In genomic region chr22:50628543-50629134, GRCh38 we compare ENCODE assay signal across 8 cellular contexts. TPM values are rescaled to one million over a fixed set of nuclear protein-coding genes. Genes with fewer than 3 reads are reported as not detected.
DNase-seq lines count a peak whose midpoint lies in the region; ATAC-seq and TF ChIP-seq lines count a peak whose summit lies in the region.

No MANE protein-coding gene starts in this region.

- peak overlapping the region; percentile 89 to 97 for H3K4me3 Mint-ChIP-seq in activated T-cell treated with anti-CD3 and anti-CD28 coated beads, Interleukin-2, amount 50 U/mL, for 72 hours

- TF ChIP-seq POLR2A in adrenal gland (IDR thresholded peaks at IDR 0.05) (no peak), upper lobe of left lung (IDR thresholded peaks at IDR 0.05) (no peak)

- peaks cover 0 to 2% of the 10 kb centered on the region in 2 donors for H3K36me3 Mint-ChIP-seq in activated T-cell treated with anti-CD3 and anti-CD28 coated beads, Interleukin-2, amount 50 U/mL, for 72 hours (ENCODE audit: insufficient read depth in 2 of 2)

- no peak for DNase-seq in activated T-cell treated with anti-CD3 and anti-CD28 coated beads, Interleukin-2, amount 50 U/mL, for 72 hours
- DNase-seq in activated T-cell treated with anti-CD3 and anti-CD28 coated beads, Interleukin-2, amount 50 U/mL, for 48 hours: no peak
- DNase-seq in adrenal gland (no peak), upper lobe of left lung (no peak), ecto neural progenitor cell (ENCODE audit: low spot score) (no peak), NAMALWA (ENCODE audit: low spot score) (no peak)

- no peaks in the 10 kb centered on the region for H3K27me3 ChIP-seq in adrenal gland
- no peaks in the 10 kb centered on the region for H3K27me3 ChIP-seq in liver (ENCODE audit: control insufficient read depth in 4 of 4, insufficient read depth in 4 of 4, low read length in 3 of 4)
- no peaks in the 10 kb centered on the region for H3K27me3 ChIP-seq in upper lobe of left lung

- no peaks in the 10 kb centered on the region for H3K27me3 Mint-ChIP-seq in activated T-cell treated with anti-CD3 and anti-CD28 coated beads, Interleukin-2, amount 50 U/mL, for 72 hours (ENCODE audit: low read depth)

- H3K27ac ChIP-seq in adrenal gland (peak overlapping the region in 3 of 5 donors; percentile 51 to 80 (median 69)), liver (ENCODE audit: low read depth in 1 of 2, low read length in 2 of 2) (peak overlapping the region; percentile 25 to 77), upper lobe of left lung (peak overlapping the region; percentile 77 to 90 (median 88))

- no peak for TF ChIP-seq EP300 in upper lobe of left lung (IDR thresholded peaks at IDR 0.05)

- 33 to 35% (median 33%) methylated on average over 14 to 16 of the region's 16 CpGs for WGBS in adrenal gland, 4 donors
- 37% methylated on average over 16 of the region's 16 CpGs for WGBS in liver
- 31 to 46% methylated on average over 10 to 16 of the region's 16 CpGs for WGBS in upper lobe of left lung, 2 donors

- peak overlapping the region; percentile 34 for H3K27ac Mint-ChIP-seq in activated T-cell treated with anti-CD3 and anti-CD28 coated beads, Interleukin-2, amount 50 U/mL, for 72 hours

- ATAC-seq in activated T-cell treated with anti-CD3 and anti-CD28 coated beads, Interleukin-2, amount 50 U/mL, for 72 hours (replicated peaks in 1 of 2): peak; percentile 6 to 10
- ATAC-seq in upper lobe of left lung (ENCODE audit: low FRiP score in 2 of 2): peak in 1 of 2 donors; percentile 2
- ATAC-seq in HG02610 (IDR thresholded peaks at IDR 0.05; ENCODE audit: unreplicated experiment): no peak

- H3K4me1 ChIP-seq in adrenal gland (replicated peaks in 1 of 2): peaks cover 9 to 14% of the 10 kb centered on the region in 2 donors
- peaks cover 6 to 35% (median 14%) of the 10 kb centered on the region in 4 donors for H3K4me1 ChIP-seq in liver (ENCODE audit: control insufficient read depth in 4 of 4, insufficient read depth in 4 of 4, low read length in 3 of 4)
- peaks cover 8 to 22% (median 17%) of the 10 kb centered on the region in 4 donors for H3K4me1 ChIP-seq in upper lobe of left lung

- H3K36me3 ChIP-seq in adrenal gland (replicated peaks in 1 of 2): no peaks in the 10 kb centered on the region
- H3K36me3 ChIP-seq in liver (ENCODE audit: control insufficient read depth in 4 of 4, insufficient read depth in 3 of 4, low read depth in 1 of 4, low read length in 3 of 4): no peaks in the 10 kb centered on the region
- peaks cover 0 to 23% (median 6%) of the 10 kb centered on the region in 4 donors for H3K36me3 ChIP-seq in upper lobe of left lung

- TF ChIP-seq CTCF in adrenal gland (IDR thresholded peaks at IDR 0.05): no peak
- TF ChIP-seq CTCF in liver (IDR thresholded peaks at IDR 0.05; ENCODE audit: low read depth, low read length, missing input control): no peak
- TF ChIP-seq CTCF in upper lobe of left lung (IDR thresholded peaks at IDR 0.05): no peak

- H3K4me1 Mint-ChIP-seq in activated T-cell treated with anti-CD3 and anti-CD28 coated beads, Interleukin-2, amount 50 U/mL, for 72 hours (ENCODE audit: low read depth): peaks cover 28% of the 10 kb centered on the region

- peak overlapping the region; percentile 24 to 72 for H3K9ac ChIP-seq in liver (ENCODE audit: low read depth in 1 of 2, low read length in 2 of 2)

- H3K9me3 ChIP-seq in adrenal gland (replicated peaks in 1 of 3) (no peaks in the 10 kb centered on the region), liver (ENCODE audit: control insufficient read depth in 4 of 4, low read length in 3 of 4) (no peaks in the 10 kb centered on the region), upper lobe of left lung (no peaks in the 10 kb centered on the region)

- intact Hi-C loops in adrenal gland (cut with DNase I): no loop called here

- no peaks in the 10 kb centered on the region for H3K9me3 Mint-ChIP-seq in activated T-cell treated with anti-CD3 and anti-CD28 coated beads, Interleukin-2, amount 50 U/mL, for 72 hours

- TF ChIP-seq RAD21 in liver (IDR thresholded peaks at IDR 0.05): no peak

- H3K4me3 ChIP-seq in adrenal gland: peak overlapping the region; percentile 41 to 96 (median 57)
- H3K4me3 ChIP-seq in liver (ENCODE audit: low read depth in 1 of 3, low read length in 3 of 3): peak overlapping the region; percentile 64 to 91 (median 88)
- peak overlapping the region; percentile 16 to 92 (median 65) for H3K4me3 ChIP-seq in upper lobe of left lung

TF ChIP-seq in liver, 16 proteins besides CTCF, POLR2A, EP300 and RAD21:
- TF ChIP-seq HNF4A (conservative IDR thresholded peaks at IDR 0.05) (no peak), JUND (IDR thresholded peaks at IDR 0.05) (no peak), YY1 (IDR thresholded peaks at IDR 0.05) (no peak), RXRA (IDR thresholded peaks at IDR 0.05) (no peak), FOXA2 (IDR thresholded peaks at IDR 0.05) (no peak), EGR1 (IDR thresholded peaks at IDR 0.05; ENCODE audit: low read depth in 2 of 2) (no peak), GABPA (IDR thresholded peaks at IDR 0.05 in 1 of 2, conservative IDR thresholded peaks at IDR 0.05 in 1 of 2) (no peak), NR2F2 (IDR thresholded peaks at IDR 0.05) (no peak), REST (IDR thresholded peaks at IDR 0.05) (no peak), TAF1 (conservative IDR thresholded peaks at IDR 0.05) (no peak)

RNA-seq across cellular contexts. Expression of gene ARSA, which starts 0.7 kb away (rescaled TPM):
- 10 to 100 TPM; 19.8 to 26.8 TPM for total RNA-seq in activated T-cell treated with anti-CD3 and anti-CD28 coated beads, Interleukin-2, amount 50 U/mL, for 72 hours
- total RNA-seq in adrenal gland: 10 to 100 TPM; 35.6 to 87.8 (median 67.5) TPM
- polyA plus RNA-seq in adrenal gland: 100 to 1,000 TPM in 2 of 3 donors, 1 to 10 TPM in 1; 5.5 to 168 (median 103) TPM
- 10 to 100 TPM in 1 of 2 donors, 1 to 10 TPM in 1; 6.8 to 11.4 TPM for total RNA-seq in liver
- 10 to 100 TPM; 20.3 to 28.0 TPM for polyA plus RNA-seq in liver
- 10 to 100 TPM; 29.8 to 99.0 (median 59.2) TPM for total RNA-seq in upper lobe of left lung

RNA-seq across cellular contexts. Expression of gene MAPK8IP2, which starts 28.0 kb away (rescaled TPM):
- under 1 TPM; 0.60 to 0.62 TPM for total RNA-seq in activated T-cell treated with anti-CD3 and anti-CD28 coated beads, Interleukin-2, amount 50 U/mL, for 72 hours
- total RNA-seq in adrenal gland: 10 to 100 TPM; 14.8 to 30.1 (median 20.7) TPM
- 10 to 100 TPM in 1 of 3 donors, 1 to 10 TPM in 2; 4.4 to 13.4 (median 5.0) TPM for polyA plus RNA-seq in adrenal gland
- under 1 TPM; 0.09 to 0.17 TPM for total RNA-seq in liver
- under 1 TPM; 0.04 to 0.37 TPM for polyA plus RNA-seq in liver
- total RNA-seq in upper lobe of left lung: 1 to 10 TPM; 1.0 to 5.5 (median 3.4) TPM

RNA-seq across cellular contexts. Expression of gene SHANK3, which starts 44.0 kb away (rescaled TPM):
- under 1 TPM; 0.19 to 0.24 TPM for total RNA-seq in activated T-cell treated with anti-CD3 and anti-CD28 coated beads, Interleukin-2, amount 50 U/mL, for 72 hours
- total RNA-seq in adrenal gland (10 to 100 TPM in 3 of 8 donors, 1 to 10 TPM in 5; 5.4 to 26.1 (median 9.8) TPM), liver (1 to 10 TPM; 5.1 to 10.0 TPM), upper lobe of left lung (100 to 1,000 TPM in 1 of 6 donors, 10 to 100 TPM in 5; 16.6 to 105 (median 51.1) TPM)
- polyA plus RNA-seq in adrenal gland (10 to 100 TPM in 2 of 3 donors, under 1 TPM in 1; 0.88 to 44.0 (median 21.3) TPM), liver (1 to 10 TPM; 1.1 to 6.4 TPM)

RNA-seq across cellular contexts. Expression of gene CHKB, which starts 46.0 kb away (rescaled TPM):
- 100 to 1,000 TPM in 1 of 2 donors, 10 to 100 TPM in 1; 95.6 to 110 TPM for total RNA-seq in activated T-cell treated with anti-CD3 and anti-CD28 coated beads, Interleukin-2, amount 50 U/mL, for 72 hours
- total RNA-seq in adrenal gland (100 to 1,000 TPM in 3 of 8 donors, 10 to 100 TPM in 5; 34.1 to 110 (median 78.6) TPM), liver (10 to 100 TPM; 18.4 to 24.2 TPM), upper lobe of left lung (100 to 1,000 TPM in 2 of 6 donors, 10 to 100 TPM in 4; 42.7 to 294 (median 87.8) TPM)
- polyA plus RNA-seq in adrenal gland (100 to 1,000 TPM in 2 of 3 donors, 10 to 100 TPM in 1; 44.4 to 917 (median 477) TPM), liver (10 to 100 TPM; 17.9 to 22.9 TPM)

RNA-seq across cellular contexts. Expression of gene CPT1B, which starts 50.4 kb away (rescaled TPM):
- 10 to 100 TPM; 85.3 to 88.0 TPM for total RNA-seq in activated T-cell treated with anti-CD3 and anti-CD28 coated beads, Interleukin-2, amount 50 U/mL, for 72 hours
- total RNA-seq in adrenal gland (10 to 100 TPM in 6 of 8 donors, 1 to 10 TPM in 2; 6.2 to 22.9 (median 16.5) TPM), liver (10 to 100 TPM in 1 of 2 donors, 1 to 10 TPM in 1; 3.0 to 13.6 TPM), upper lobe of left lung (10 to 100 TPM in 5 of 6 donors, 1 to 10 TPM in 1; 7.3 to 54.5 (median 19.4) TPM)
- polyA plus RNA-seq in adrenal gland (10 to 100 TPM in 2 of 3 donors, 1 to 10 TPM in 1; 7.7 to 76.1 (median 28.7) TPM), liver (1 to 10 TPM; 4.0 to 5.7 TPM)

Comparison
In these comparisons a context has a peak if more than half of its experiments do, and no peak if none do; other contexts are left out.
1. RNA of gene SHANK3, which starts 44.0 kb away (total RNA-seq): 16.6 to 105 TPM in upper lobe of left lung, 5.1 to 10.0 TPM in liver and 5.4 to 26.1 TPM in adrenal gland; 0.19 to 0.24 TPM in activated T-cell treated with anti-CD3 and anti-CD28 coated beads, Interleukin-2, amount 50 U/mL, for 72 hours; every median in the first group is over 4 times any median in the second.
2. Peak in every context shown above with its lines, with median percentiles within 50 percentile points of each other: H3K27ac ChIP-seq and H3K4me3 ChIP-seq.